Comparison of ENCODE assay signal across 22 cellular contexts in genomic region chr2:216742411-216742810, GRCh38. TPM values are rescaled to one million over a fixed set of nuclear protein-coding genes. Genes with fewer than 3 reads are reported as not detected.
DNase-seq lines count a peak whose midpoint lies in the region; ATAC-seq and TF ChIP-seq lines count a peak whose summit lies in the region.
"Had no signal": no experiment of that assay in that cellular context is flagged by ENCODE, and none has a peak within 500 bp of the region (broad histone marks: within the 10 kb centered on the region; RNA-seq: fewer than 3 reads in every experiment).

No MANE protein-coding gene starts in this region.

- intact Hi-C loops in Right ventricle myocardium inferior (cut with DNase I) = no loop called here
- intact Hi-C loops in cardiac septum (cut with DNase I) = no loop called here
- intact Hi-C loops in right cardiac atrium (cut with DNase I) = no loop called here
- intact Hi-C loops in psoas muscle (cut with DNase I) = no loop called here

- H2AK5ac ChIP-seq in mesendoderm (ENCODE audit: low read length) = no peak overlapping the region

- H3K27ac ChIP-seq in right cardiac atrium (ENCODE audit: low read length) = no peak overlapping the region
- no peak overlapping the region for H3K27ac ChIP-seq in psoas muscle
- H3K27ac ChIP-seq in mesendoderm (ENCODE audit: low read depth, low read length) = no peak overlapping the region
- H3K27ac ChIP-seq: BLaER1, tibial artery, VCaP had no signal

- H2BK15ac ChIP-seq in mesendoderm (replicated peaks; ENCODE audit: low read depth) = no peak overlapping the region

- no peak overlapping the region for H3K18ac ChIP-seq in mesendoderm (ENCODE audit: low read length)

- H3K9ac ChIP-seq in mesendoderm (ENCODE audit: low read length) = no peak overlapping the region
- H3K9ac ChIP-seq: BLaER1 had no signal

- H3K79me2 ChIP-seq in mesendoderm (ENCODE audit: control insufficient read depth, insufficient read depth, low read length) = no peaks in the 10 kb centered on the region

- TF ChIP-seq CTCF in psoas muscle (IDR thresholded peaks at IDR 0.05) = no peak

- no peaks in the 10 kb centered on the region for H3K27me3 ChIP-seq in right cardiac atrium (ENCODE audit: control insufficient read depth, insufficient read depth)
- no peaks in the 10 kb centered on the region for H3K27me3 ChIP-seq in psoas muscle (ENCODE audit: insufficient read depth in 3 of 3, low read length in 2 of 3)
- H3K27me3 ChIP-seq in mesendoderm (ENCODE audit: insufficient read depth, low read length, poor library complexity) = no peaks in the 10 kb centered on the region
- H3K27me3 ChIP-seq: BLaER1, tibial artery had no signal

- H2BK5ac ChIP-seq in mesendoderm (ENCODE audit: low read length) = no peak overlapping the region

- no peak overlapping the region for H2BK120ac ChIP-seq in mesendoderm (ENCODE audit: low read depth, low read length)

- no peaks in the 10 kb centered on the region for H3K36me3 ChIP-seq in psoas muscle (ENCODE audit: insufficient read depth in 1 of 2, low read depth in 1 of 2)
- no peaks in the 10 kb centered on the region for H3K36me3 ChIP-seq in mesendoderm (ENCODE audit: control insufficient read depth, insufficient read depth, low read length)
- H3K36me3 ChIP-seq: BLaER1, tibial artery had no signal

- no peak overlapping the region for H3K56ac ChIP-seq in mesendoderm (ENCODE audit: low read length)

- H3K4me3 ChIP-seq in right cardiac atrium (ENCODE audit: low read length) (no peak overlapping the region), psoas muscle (no peak overlapping the region), mesendoderm (ENCODE audit: low read length) (no peak overlapping the region)
- H3K4me3 ChIP-seq: BLaER1, mucosa of descending colon, tibial artery had no signal

- H3K9me3 ChIP-seq in right cardiac atrium (ENCODE audit: control insufficient read depth, low read length) (no peaks in the 10 kb centered on the region), psoas muscle (no peaks in the 10 kb centered on the region)
- H3K9me3 ChIP-seq: mucosa of descending colon, tibial artery had no signal

- peak; percentile 84 for DNase-seq in Right ventricle myocardium inferior (ENCODE audit: missing footprints)
- DNase-seq in cardiac septum (ENCODE audit: low spot score) = no peak
- peak; percentile 58 to 71 (median 62) for DNase-seq in right cardiac atrium
- peak; percentile 52 to 82 for DNase-seq in psoas muscle
- DNase-seq in CD1c-positive myeloid dendritic cell (ENCODE audit: extremely low spot score) = no peak
- DNase-seq in mesendoderm = no peak
- DNase-seq: activated CD4-positive, alpha-beta T cell treated with anti-CD3 and anti-CD28 coated beads, Interleukin-2, amount 50 U/mL, for 1 hour; activated gamma-delta T cell treated with Interleukin-2 at 50 U/mL for 16 hours; anterior cingulate cortex; Kasumi-1; kidney glomerular epithelial cell; mucosa of descending colon; NCI-H1436; NCI-H2171; NCI-H69; SIG-M5 had no signal

- H3K23ac ChIP-seq in mesendoderm (ENCODE audit: low read length) = no peak overlapping the region

- WGBS in right cardiac atrium = 74% methylated on average over 3 of the region's 3 CpGs
- WGBS in psoas muscle, 3 donors = 85 to 93% (median 90%) methylated on average over 3 of the region's 3 CpGs
- no CpG with 5 or more reads among the region's 3 CpGs for WGBS in mesendoderm (ENCODE audit: extremely low coverage, insufficient coverage, low lambda C conversion rate)

- H3K4me2 ChIP-seq in mesendoderm (ENCODE audit: low read length) = no peak overlapping the region
- H3K4me2 ChIP-seq: BLaER1 had no signal

- H4K5ac ChIP-seq in mesendoderm (ENCODE audit: low read length) = no peak overlapping the region

- H4K8ac ChIP-seq in mesendoderm (ENCODE audit: low read depth, low read length) = no peak overlapping the region

- ATAC-seq in Right ventricle myocardium inferior (peak; percentile 91), right cardiac atrium (peak; percentile 72 to 83), psoas muscle (peak in 3 of 4 donors; percentile 72 to 76 (median 75)), HG03354 (IDR thresholded peaks at IDR 0.05; ENCODE audit: poor library complexity, severe bottlenecking, unreplicated experiment) (no peak), HG02852 (IDR thresholded peaks at IDR 0.05; ENCODE audit: unreplicated experiment) (no peak)
- ATAC-seq: mucosa of descending colon; stimulated activated effector memory CD8-positive, alpha-beta T cell treated with anti-CD3 and anti-CD28 coated beads, Interleukin-12 subunit alpha, Interleukin-12 subunit beta, amount 100 ng/mL, for 72 hours had no signal

- H3K4me1 ChIP-seq in right cardiac atrium (ENCODE audit: control insufficient read depth, insufficient read depth, low read length) = peaks cover 2% of the 10 kb centered on the region
- no peaks in the 10 kb centered on the region for H3K4me1 ChIP-seq in psoas muscle
- no peaks in the 10 kb centered on the region for H3K4me1 ChIP-seq in mesendoderm (ENCODE audit: control insufficient read depth, low read depth, low read length)
- H3K4me1 ChIP-seq: BLaER1 had no signal

- H3K4ac ChIP-seq in mesendoderm (ENCODE audit: low read depth, low read length) = no peak overlapping the region

- H3K79me1 ChIP-seq in mesendoderm (ENCODE audit: low read length) = no peaks in the 10 kb centered on the region

RNA-seq across cellular contexts. Expression of gene IGFBP5, which starts 47.1 kb away (rescaled TPM):
- 156 TPM for total RNA-seq in Right ventricle myocardium inferior
- total RNA-seq in cardiac septum = 191 TPM
- 100 to 1,000 TPM; 170 to 409 (median 309) TPM for total RNA-seq in right cardiac atrium
- polyA plus RNA-seq in right cardiac atrium = 162 TPM
- total RNA-seq in psoas muscle = 100 to 1,000 TPM; 216 to 451 (median 286) TPM
- polyA plus RNA-seq in psoas muscle = 100 to 1,000 TPM in 1 of 3 donors, 10 to 100 TPM in 2; 44.9 to 210 (median 56.1) TPM
- 0.35 TPM for polyA plus RNA-seq in mesendoderm (2013, experiment 1 of 2)
- polyA plus RNA-seq in mesendoderm (2013, experiment 2 of 2) = 0.32 TPM

Comparison
In these comparisons a context has a peak if more than half of its experiments do, and no peak if none do; other contexts are left out.
1. DNase-seq: peak in Right ventricle myocardium inferior (single experiment), right cardiac atrium (3 of 3) and psoas muscle (2 of 2); none in cardiac septum (single experiment), CD1c-positive myeloid dendritic cell (single experiment) and mesendoderm (single experiment).
2. ATAC-seq: peak in Right ventricle myocardium inferior (single experiment), right cardiac atrium (2 of 2) and psoas muscle (3 of 4); none in HG03354 (single experiment) and HG02852 (single experiment).